Comparison of ENCODE assay signal across 8 cellular contexts in genomic region chr14:101947904-101948665, GRCh38. TPM values are rescaled to one million over a fixed set of nuclear protein-coding genes. Genes with fewer than 3 reads are reported as not detected.
DNase-seq lines count a peak whose midpoint lies in the region; ATAC-seq and TF ChIP-seq lines count a peak whose summit lies in the region.

No MANE protein-coding gene starts in this region.

- intact Hi-C loops in Calu3 (cut with micrococcal nuclease; ENCODE audit: unreplicated experiment), result no loop called here

- H3K4me1 Mint-ChIP-seq in Calu3 (ENCODE audit: low read depth, unreplicated experiment), result peaks cover 9% of the 10 kb centered on the region

- H3K4me3 ChIP-seq in HUES48 (ENCODE audit: low read depth, low read length) (peak overlapping the region; percentile 86), NT2/D1 (ENCODE audit: insufficient read length, low read depth) (peak overlapping the region; percentile 91), endocrine pancreas (ENCODE audit: control insufficient read depth, insufficient read depth, low read length) (peak overlapping the region; percentile 50), mesenchymal stem cell (ENCODE audit: insufficient read depth in 1 of 2, low read depth in 1 of 2, low read length in 2 of 2) (peak overlapping the region; percentile 84 to 95)

- H3K9ac ChIP-seq in HUES48 (ENCODE audit: low read depth, low read length) (peak overlapping the region; percentile 83), NT2/D1 (ENCODE audit: insufficient read length, low read depth) (peak overlapping the region; percentile 92), endocrine pancreas (ENCODE audit: control insufficient read depth, insufficient read depth, low read length) (peak overlapping the region; percentile 89), mesenchymal stem cell (ENCODE audit: low read length) (peak overlapping the region; percentile 99)

- peaks cover 17% of the 10 kb centered on the region for H3K79me1 ChIP-seq in mesenchymal stem cell (replicated peaks; ENCODE audit: low read length, poor library complexity, severe bottlenecking)

- DNase-seq in Calu3 (peak; percentile 99), NT2/D1 (ENCODE audit: low read depth, low spot score) (peak; percentile 99), mesenchymal stem cell (peak; percentile 100)
- peak; percentile 99 for DNase-seq in activated CD8-positive, alpha-beta memory T cell treated with anti-CD3 and anti-CD28 coated beads, Interleukin-2, amount 50 U/mL, for 24 hours (ENCODE audit: extremely low read depth)
- DNase-seq in stimulated activated CD8-positive, alpha-beta memory T cell treated with anti-CD3 and anti-CD28 coated beads, Interleukin-12 subunit alpha, Interleukin-12 subunit beta, amount 100 ng/mL, for 24 hours (ENCODE audit: extremely low read depth), result peak; percentile 98

- H3K27me3 Mint-ChIP-seq in Calu3 (ENCODE audit: unreplicated experiment), result peaks cover 31% of the 10 kb centered on the region

- H3K14ac ChIP-seq in mesenchymal stem cell (ENCODE audit: low read length in 2 of 2), result peak overlapping the region in 1 of 2 experiments; percentile 97

- H3K4me2 ChIP-seq in mesenchymal stem cell (ENCODE audit: low read length, poor library complexity, severe bottlenecking), result peak overlapping the region; percentile 72

- H3K4me1 ChIP-seq in HUES48 (ENCODE audit: control insufficient read depth, insufficient read depth, low read length), result peaks cover 10% of the 10 kb centered on the region
- peaks cover 7% of the 10 kb centered on the region for H3K4me1 ChIP-seq in NT2/D1 (ENCODE audit: insufficient read depth, insufficient read length)
- no peaks in the 10 kb centered on the region for H3K4me1 ChIP-seq in endocrine pancreas (ENCODE audit: control insufficient read depth, insufficient read depth, low read length)
- peaks cover 9% of the 10 kb centered on the region for H3K4me1 ChIP-seq in mesenchymal stem cell (ENCODE audit: control insufficient read depth, insufficient read depth, low read depth, low read length)

- H2BK15ac ChIP-seq in mesenchymal stem cell (ENCODE audit: low read depth, poor library complexity, severe bottlenecking), result peak overlapping the region; percentile 34

- H3K36me3 ChIP-seq in HUES48 (ENCODE audit: control insufficient read depth, insufficient read depth, low read length) (no peaks in the 10 kb centered on the region), NT2/D1 (ENCODE audit: insufficient read depth, insufficient read length, low read length) (no peaks in the 10 kb centered on the region), endocrine pancreas (ENCODE audit: control insufficient read depth, insufficient read depth, low read length) (no peaks in the 10 kb centered on the region), mesenchymal stem cell (ENCODE audit: control insufficient read depth in 1 of 2, insufficient read depth in 2 of 2, low read depth in 1 of 2, low read length in 2 of 2) (peaks cover 0 to 7% of the 10 kb centered on the region in 2 experiments)

- peak overlapping the region in 1 of 2 experiments; percentile 51 for H3K23ac ChIP-seq in mesenchymal stem cell (ENCODE audit: low read length in 2 of 2)

- CTCF ChIA-PET in Calu3 (lab: Charles Lee), result interaction anchor here (0.6 to 1.5 kb wide), 4 partner anchors 20 to 1389 kb away, joined by 3 to 7 read pairs (median 3); no protein-coding TSS in a partner anchor

- under 1% methylated on average over 53 of the region's 53 CpGs for WGBS in mesenchymal stem cell

- H3K9me3 Mint-ChIP-seq in Calu3 (ENCODE audit: low read depth, unreplicated experiment), result no peaks in the 10 kb centered on the region

- H2BK120ac ChIP-seq in mesenchymal stem cell (ENCODE audit: low read depth, low read length), result peak overlapping the region; percentile 45

- peak overlapping the region; percentile 96 for H3K4me3 Mint-ChIP-seq in Calu3 (ENCODE audit: low read depth, unreplicated experiment)

- TF ChIP-seq CTCF in Calu3 (IDR thresholded peaks at IDR 0.05; ENCODE audit: unreplicated experiment), result no peak

- BruUV-seq in Calu3 (replicated peaks; lab: Mats Ljungman, UMichigan), result TSS peak; percentile 77

- peak; percentile 97 for ATAC-seq in GM21423 (IDR thresholded peaks at IDR 0.05; ENCODE audit: unreplicated experiment)

- peak overlapping the region in 1 of 2 experiments; percentile 25 for H2BK12ac ChIP-seq in mesenchymal stem cell (ENCODE audit: low read length in 2 of 2)

- peak overlapping the region; percentile 94 for H3K27ac ChIP-seq in HUES48 (ENCODE audit: low read depth, low read length)
- peak overlapping the region; percentile 96 for H3K27ac ChIP-seq in mesenchymal stem cell (ENCODE audit: low read length, poor library complexity, severe bottlenecking)

- peak overlapping the region; percentile 98 for H3K27ac Mint-ChIP-seq in Calu3 (ENCODE audit: unreplicated experiment)

- no peak overlapping the region for H2BK5ac ChIP-seq in mesenchymal stem cell (ENCODE audit: low read depth, low read length, poor library complexity, severe bottlenecking)

- peak overlapping the region; percentile 76 for H2AK5ac ChIP-seq in mesenchymal stem cell (ENCODE audit: low read length, severe bottlenecking)

- peak overlapping the region; percentile 73 for H2AFZ ChIP-seq in mesenchymal stem cell (ENCODE audit: low read depth, low read length)

- peaks cover 31% of the 10 kb centered on the region for H3K27me3 ChIP-seq in HUES48 (ENCODE audit: control insufficient read depth, insufficient read depth, low read length)
- peaks cover 24% of the 10 kb centered on the region for H3K27me3 ChIP-seq in NT2/D1 (ENCODE audit: insufficient read depth, insufficient read length)
- H3K27me3 ChIP-seq in endocrine pancreas (ENCODE audit: control insufficient read depth, insufficient read depth, low read length), result no peaks in the 10 kb centered on the region
- H3K27me3 ChIP-seq in mesenchymal stem cell (ENCODE audit: control insufficient read depth in 1 of 2, insufficient read depth in 1 of 2, low read length in 2 of 2), result no peaks in the 10 kb centered on the region

- H3K18ac ChIP-seq in mesenchymal stem cell (ENCODE audit: low read depth in 1 of 2, low read length in 2 of 2), result peak overlapping the region; percentile 90 to 93

- H3K36me3 Mint-ChIP-seq in Calu3 (ENCODE audit: insufficient read depth, unreplicated experiment), result peaks cover 34% of the 10 kb centered on the region

- H3K4ac ChIP-seq in mesenchymal stem cell (ENCODE audit: low read depth in 1 of 2, low read length in 2 of 2), result peak overlapping the region; percentile 89 to 97

- peak overlapping the region; percentile 93 for H4K91ac ChIP-seq in mesenchymal stem cell (ENCODE audit: low read length)

- H3K9me3 ChIP-seq in HUES48 (ENCODE audit: control insufficient read depth, insufficient read depth, low read length), result no peaks in the 10 kb centered on the region
- no peaks in the 10 kb centered on the region for H3K9me3 ChIP-seq in NT2/D1 (ENCODE audit: insufficient read depth, low read length)
- H3K9me3 ChIP-seq in endocrine pancreas (ENCODE audit: control insufficient read depth, low read length), result no peaks in the 10 kb centered on the region
- H3K9me3 ChIP-seq in mesenchymal stem cell (ENCODE audit: control insufficient read depth, low read length), result no peaks in the 10 kb centered on the region

- H4K8ac ChIP-seq in mesenchymal stem cell (ENCODE audit: low read length), result peak overlapping the region; percentile 99

RNA-seq across cellular contexts. Expression of gene DYNC1H1, which starts 16.3 kb away (rescaled TPM):
- 510 and 529 TPM in 2 replicates for total RNA-seq in Calu3 (2022)
- 97.7 TPM for polyA plus RNA-seq in mesenchymal stem cell (2013, experiment 1 of 2)
- polyA plus RNA-seq in mesenchymal stem cell (2013, experiment 2 of 2), result 90.8 TPM

Comparison
In these comparisons a context has a peak if more than half of its experiments do, and no peak if none do; other contexts are left out.
1. Peak in every context shown above with its lines: DNase-seq, ATAC-seq, H3K4me3 ChIP-seq and H3K27ac ChIP-seq.